In the genomic region with DNA sequence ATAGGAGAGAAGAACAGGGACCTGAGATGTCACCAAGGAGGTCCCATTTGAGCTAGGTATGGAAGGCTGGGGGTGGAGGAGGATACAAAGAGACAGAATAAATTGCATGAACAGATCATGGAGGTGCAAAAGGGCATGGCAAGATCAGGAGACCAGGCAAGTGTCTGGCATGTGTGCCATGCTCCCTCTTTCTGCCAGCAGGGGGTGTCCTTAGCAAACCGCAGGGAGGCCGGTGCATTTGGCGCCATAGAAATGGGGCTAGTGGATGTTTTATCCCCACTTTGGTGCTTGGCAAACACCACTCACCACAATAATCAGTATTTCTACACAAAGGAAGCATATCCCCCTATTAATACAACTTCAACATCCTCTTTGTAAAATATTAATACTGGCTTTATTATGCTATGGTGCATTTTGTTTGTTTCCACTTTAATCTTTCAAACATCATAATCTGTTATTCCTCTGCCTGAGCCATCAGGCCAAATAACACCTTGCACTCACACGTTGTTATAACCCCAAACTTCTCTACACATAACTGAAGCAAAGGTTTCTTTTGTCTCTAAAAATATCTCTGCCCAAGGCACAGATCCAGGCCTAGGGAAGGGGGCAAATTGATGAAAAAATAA, we compare ENCODE assay signal across 7 cellular contexts. TPM values are rescaled to one million over a fixed set of nuclear protein-coding genes. Genes with fewer than 3 reads are reported as not detected.
DNase-seq lines count a peak whose midpoint lies in the region; TF ChIP-seq lines count a peak whose summit lies in the region.

No MANE protein-coding gene starts in this region.

- H3K27ac ChIP-seq in neutrophil: no peak overlapping the region

- no peaks in the 10 kb centered on the region for H3K9me3 ChIP-seq in neutrophil

- peaks cover 42 to 46% of the 10 kb centered on the region in 2 experiments for H3K4me1 ChIP-seq in neutrophil (ENCODE audit: control insufficient read depth in 1 of 2, insufficient read depth in 1 of 2, low read depth in 1 of 2, low read length in 1 of 2)

- H3K4me3 ChIP-seq in neutrophil (ENCODE audit: low read depth in 1 of 2, low read length in 1 of 2): no peak overlapping the region

- peak; percentile 37 for DNase-seq in NCI-H1694 (lab: John Stamatoyannopoulos, UW)
- DNase-seq in activated CD4-positive, CD25-positive, alpha-beta regulatory T cell treated with anti-CD3 and anti-CD28 coated beads, Interleukin-2, amount 50 U/mL, for 72 hours: peak; percentile 63
- DNase-seq in dermis blood vessel endothelial cell: peak; percentile 70
- no peak for DNase-seq in NCI-H128 (lab: John Stamatoyannopoulos, UW; ENCODE audit: unreplicated experiment)
- DNase-seq in NCI-H2171 (lab: John Stamatoyannopoulos, UW): no peak

- H3K36me3 ChIP-seq in neutrophil: no peaks in the 10 kb centered on the region

- TF ChIP-seq CTCF in GM12874 (IDR thresholded peaks at IDR 0.05; ENCODE audit: insufficient read depth, low read depth, low read length) (peak; percentile 88), neutrophil (IDR thresholded peaks at IDR 0.05) (peak; percentile 62)

- H3K27me3 ChIP-seq in neutrophil: no peaks in the 10 kb centered on the region

RNA-seq across cellular contexts. Expression of a gene that starts 25.9 kb away (rescaled TPM):
- total RNA-seq in dermis blood vessel endothelial cell: 239 and 342 TPM in 2 replicates

RNA-seq across cellular contexts. Expression of a gene that starts 30.9 kb away (rescaled TPM):
- total RNA-seq in dermis blood vessel endothelial cell: not detected in 2 replicates

RNA-seq across cellular contexts. Expression of a gene that starts 35.8 kb away (rescaled TPM):
- total RNA-seq in dermis blood vessel endothelial cell: 7.1 and 22.6 TPM in 2 replicates

RNA-seq across cellular contexts. Expression of a gene that starts 39.2 kb away (rescaled TPM):
- total RNA-seq in dermis blood vessel endothelial cell: 1.3 and 1.4 TPM in 2 replicates

RNA-seq across cellular contexts. Expression of a gene that starts 49.4 kb away (rescaled TPM):
- total RNA-seq in dermis blood vessel endothelial cell: not detected in 2 replicates

Comparison
In these comparisons a context has a peak if more than half of its experiments do, and no peak if none do; other contexts are left out.
1. DNase-seq: peak in NCI-H1694 (single experiment), activated CD4-positive, CD25-positive, alpha-beta regulatory T cell treated with anti-CD3 and anti-CD28 coated beads, Interleukin-2, amount 50 U/mL, for 72 hours (single experiment) and dermis blood vessel endothelial cell (single experiment); none in NCI-H128 (single experiment) and NCI-H2171 (single experiment).